Comparison of ENCODE assay signal across 28 cellular contexts in genomic region chr22:44359496-44360110, GRCh38. TPM values are rescaled to one million over a fixed set of nuclear protein-coding genes. Genes with fewer than 3 reads are reported as not detected.
DNase-seq lines count a peak whose midpoint lies in the region; ATAC-seq, FAIRE-seq and TF ChIP-seq lines count a peak whose summit lies in the region.
"Had no signal": no experiment of that assay in that cellular context is flagged by ENCODE, and none has a peak within 500 bp of the region (broad histone marks: within the 10 kb centered on the region; RNA-seq: fewer than 3 reads in every experiment).

No MANE protein-coding gene starts in this region.

- H4K20me1 ChIP-seq in HepG2 (ENCODE audit: insufficient read depth, low read length), result no peaks in the 10 kb centered on the region
- H4K20me1 ChIP-seq: BLaER1 had no signal

- H3K4me3 ChIP-seq in right lobe of liver (no peak overlapping the region), HepG2 (replicated peaks in 1 of 3; ENCODE audit: insufficient read depth in 1 of 3, low read depth in 2 of 3, low read length in 3 of 3) (no peak overlapping the region), left ventricle myocardium inferior (no peak overlapping the region), rectal smooth muscle tissue (ENCODE audit: low read length) (no peak overlapping the region)
- H3K4me3 ChIP-seq: BLaER1, body of pancreas, esophagus squamous epithelium, GM12878, skin epidermis, thyroid gland had no signal

- in situ Hi-C loops in HepG2 (cut with HindIII; ENCODE audit: extremely low pct_ligation_motif_present, low pct_unique_long_range_greater_than_20kb), result loop anchor here (10.0 kb wide), 1 partner anchor 265 kb away; no protein-coding TSS in a partner anchor

- no peaks in the 10 kb centered on the region for H3K79me2 ChIP-seq in HepG2 (ENCODE audit: insufficient read depth, low read length)

- no peaks in the 10 kb centered on the region for H3K27me3 ChIP-seq in right lobe of liver
- peaks cover 7 to 58% of the 10 kb centered on the region in 2 experiments; a peak in 4 of 5 replicates for H3K27me3 ChIP-seq in HepG2 (ENCODE audit: control insufficient read depth in 1 of 2, insufficient read depth in 2 of 2, low read length in 2 of 2)
- no peaks in the 10 kb centered on the region for H3K27me3 ChIP-seq in left ventricle myocardium inferior (ENCODE audit: low read depth)
- H3K27me3 ChIP-seq in rectal smooth muscle tissue (ENCODE audit: control insufficient read depth, insufficient read depth, low read length), result no peaks in the 10 kb centered on the region
- H3K27me3 ChIP-seq: BLaER1, body of pancreas, thyroid gland had no signal

- no peak overlapping the region for H2AFZ ChIP-seq in HepG2 (ENCODE audit: low read length)

- TF ChIP-seq POLR2A in right lobe of liver (IDR thresholded peaks at IDR 0.05) (no peak), HepG2 (IDR thresholded peaks at IDR 0.05; ENCODE audit: insufficient read depth in 1 of 2, low read depth in 2 of 2, low read length in 2 of 2) (no peak)

- 100% methylated on average over 2 of the region's 13 CpGs for WGBS in right lobe of liver (ENCODE audit: insufficient coverage, low coverage, low lambda C conversion rate, missing lambda C conversion rate)
- WGBS in HepG2 (ENCODE audit: low lambda C conversion rate), result 15% methylated on average over 9 of the region's 13 CpGs

- TF ChIP-seq EP300 in HepG2 (IDR thresholded peaks at IDR 0.05; ENCODE audit: low read depth in 2 of 2, low read length in 2 of 2) (no peak), HepG2 (CRISPR knock-in tag; IDR thresholded peaks at IDR 0.05; ENCODE audit: borderline replicate concordance) (no peak)

- TF ChIP-seq RAD21 in HepG2 (CRISPR knock-in tag; IDR thresholded peaks at IDR 0.05), result no peak

- CTCF ChIA-PET in HepG2 (lab: Yijun Ruan, JAX; ENCODE audit: low intra/inter-chr PET ratio, low total read pairs), result no interaction called here

- H3K36me3 ChIP-seq in right lobe of liver (no peaks in the 10 kb centered on the region), HepG2 (replicated peaks in 1 of 2; ENCODE audit: control insufficient read depth in 1 of 2, insufficient read depth in 2 of 2, low read length in 2 of 2) (no peaks in the 10 kb centered on the region), left ventricle myocardium inferior (no peaks in the 10 kb centered on the region), rectal smooth muscle tissue (ENCODE audit: control insufficient read depth, insufficient read depth, low read length) (no peaks in the 10 kb centered on the region)
- H3K36me3 ChIP-seq: BLaER1, esophagus squamous epithelium, thyroid gland had no signal

- POLR2A ChIA-PET in HepG2 (lab: Yijun Ruan, JAX), result no interaction called here

- intact Hi-C loops in right lobe of liver (cut with DNase I), result no loop called here
- intact Hi-C loops in HepG2 (cut with micrococcal nuclease; ENCODE audit: unreplicated experiment), result no loop called here
- intact Hi-C loops in left ventricle myocardium inferior (cut with micrococcal nuclease), result no loop called here

- H3K4me2 ChIP-seq in HepG2 (ENCODE audit: low read depth, low read length), result no peak overlapping the region

- BruUV-seq in HepG2 (replicated peaks; lab: Mats Ljungman, UMichigan), result no TSS peak

- no peak overlapping the region for H3K9ac ChIP-seq in HepG2 (ENCODE audit: insufficient read depth, low read depth, low read length)
- H3K9ac ChIP-seq in rectal smooth muscle tissue (ENCODE audit: low read length), result no peak overlapping the region
- H3K9ac ChIP-seq: BLaER1 had no signal

- H3K9me3 ChIP-seq in right lobe of liver (no peaks in the 10 kb centered on the region), HepG2 (ENCODE audit: low read length) (no peaks in the 10 kb centered on the region), left ventricle myocardium inferior (replicated peaks) (no peaks in the 10 kb centered on the region)
- H3K9me3 ChIP-seq: BLaER1, body of pancreas, esophagus squamous epithelium, thyroid gland had no signal

- H3K27ac ChIP-seq in right lobe of liver, result no peak overlapping the region
- H3K27ac ChIP-seq in HepG2 (ENCODE audit: extremely low read length, insufficient read depth, low read length), result no peak overlapping the region
- H3K27ac ChIP-seq in left ventricle myocardium inferior (replicated peaks), result peak overlapping the region; percentile 79
- peak overlapping the region; percentile 82 for H3K27ac ChIP-seq in rectal smooth muscle tissue (ENCODE audit: low read depth, low read length)
- H3K27ac ChIP-seq: BLaER1, body of pancreas had no signal

- H3K4me1 ChIP-seq in right lobe of liver (no peaks in the 10 kb centered on the region), HepG2 (ENCODE audit: insufficient read depth, low read length) (no peaks in the 10 kb centered on the region), left ventricle myocardium inferior (peaks cover 56% of the 10 kb centered on the region), rectal smooth muscle tissue (ENCODE audit: control insufficient read depth, insufficient read depth, low read length) (peaks cover 46% of the 10 kb centered on the region)
- H3K4me1 ChIP-seq: body of pancreas had no signal

- TF ChIP-seq CTCF in right lobe of liver (IDR thresholded peaks at IDR 0.05) (no peak), HepG2 (CRISPR knock-in tag; IDR thresholded peaks at IDR 0.05) (no peak), left ventricle myocardium inferior (IDR thresholded peaks at IDR 0.05; ENCODE audit: borderline replicate concordance) (no peak)

- no peak for FAIRE-seq in HepG2 (lab: Jason Lieb, UNC)
- FAIRE-seq: GM12878, HTR-8/SVneo had no signal

- DNase-seq in right lobe of liver, result peak; percentile 5 to 27 (median 20)
- DNase-seq in HepG2 (ENCODE audit: low spot score), result no peak
- DNase-seq in left ventricle myocardium inferior, result no peak
- DNase-seq in NCI-H146 (lab: John Stamatoyannopoulos, UW), result no peak
- no peak for DNase-seq in NCI-H2081 (lab: John Stamatoyannopoulos, UW)
- DNase-seq in activated CD4-positive, CD25-positive, alpha-beta regulatory T cell treated with anti-CD3 and anti-CD28 coated beads, Interleukin-2, amount 50 U/mL, for 72 hours, result no peak
- DNase-seq: activated CD4-positive, alpha-beta T cell treated with anti-CD3 and anti-CD28 coated beads, Interleukin-2, amount 50 U/mL, for 48 hours; activated effector memory CD4-positive, alpha-beta T cell treated with Interleukin-2 at 50 U/mL for 16 hours; activated naive CD8-positive, alpha-beta T cell treated with anti-CD3 and anti-CD28 coated beads, Interleukin-2, amount 50 U/mL, for 24 hours; COR-L47; DMS79 treated with DMSO at 0.1 percent for 48 hours; effector memory CD8-positive, alpha-beta T cell; esophagus squamous epithelium; HFFc6; kidney glomerular epithelial cell; mesenchymal stem cell; NCI-H1930; NCI-H2227 treated with DMSO at 0.1 percent for 48 hours; T-helper 17 cell; thyroid gland had no signal

- no peak for ATAC-seq in right lobe of liver
- no peak for ATAC-seq in HepG2
- no peak for ATAC-seq in GM21528 (IDR thresholded peaks at IDR 0.05; ENCODE audit: low FRiP score, unreplicated experiment)
- ATAC-seq: activated naive CD8-positive, alpha-beta T cell treated with anti-CD3 and anti-CD28 coated beads, Interleukin-2, amount 50 U/mL, for 24 hours; body of pancreas; effector memory CD8-positive, alpha-beta T cell; GM12878; naive thymus-derived CD8-positive, alpha-beta T cell; T-helper 17 cell had no signal

RNA-seq across cellular contexts. Expression of gene SHISAL1, which starts 46.9 kb away (rescaled TPM):
- total RNA-seq in right lobe of liver (under 1 TPM; 0.05 to 0.31 (median 0.17) TPM), HepG2 (2016; rRNA removed; fragmentation: Illumina TruSeq; extraction: Trizol) (not detected in 2 replicates), left ventricle myocardium inferior (1.3 TPM)
- total RNA-seq in HepG2 (2016; cell fraction: cytosol; rRNA removed; fragmentation: Illumina TruSeq; extraction: Trizol; ENCODE audit: low read depth), result not detected in 2 replicates
- not detected in 2 replicates for total RNA-seq in HepG2 (2016; cell fraction: insoluble cytoplasmic fraction; rRNA removed; fragmentation: Illumina TruSeq; extraction: Trizol)
- total RNA-seq in HepG2 (2016; cell fraction: membrane; rRNA removed; fragmentation: Illumina TruSeq; extraction: Trizol), result not detected in 2 replicates
- total RNA-seq in HepG2 (2016; cell fraction: nucleus; rRNA removed; fragmentation: Illumina TruSeq; extraction: Trizol), result not detected in 2 replicates
- polyA plus RNA-seq in HepG2 (2011; rRNA removed), result not detected in 2 replicates
- not detected in 2 replicates for polyA plus RNA-seq in HepG2 (2011; cell fraction: cytosol; rRNA removed)
- not detected in 2 replicates for polyA plus RNA-seq in HepG2 (2011; cell fraction: nucleus; rRNA removed)
- not detected in 2 replicates for polyA plus RNA-seq in HepG2 (2012)
- polyA plus RNA-seq in HepG2 (2016; cell fraction: cytosol; fragmentation: Illumina TruSeq; extraction: Trizol; ENCODE audit: low read depth), result not detected in 2 replicates
- not detected in 2 replicates for polyA plus RNA-seq in HepG2 (2016; cell fraction: insoluble cytoplasmic fraction; fragmentation: Illumina TruSeq; extraction: Trizol; ENCODE audit: low read depth)
- polyA plus RNA-seq in HepG2 (2016; cell fraction: membrane; fragmentation: Illumina TruSeq; extraction: Trizol; ENCODE audit: low read depth), result not detected in 2 replicates
- not detected in 2 replicates for polyA plus RNA-seq in HepG2 (2016; cell fraction: nucleus; fragmentation: Illumina TruSeq; extraction: Trizol; ENCODE audit: insufficient read depth, low read depth)
- polyA minus RNA-seq in HepG2 (2011; rRNA and poly(A)+ RNA removed; ENCODE audit: low replicate concordance), result 0.04 and 16.2 TPM in 2 replicates
- 0.09 TPM in 1 of 2 replicates, not detected in the other for polyA minus RNA-seq in HepG2 (2011; cell fraction: cytosol; rRNA and poly(A)+ RNA removed)
- not detected in 2 replicates for polyA minus RNA-seq in HepG2 (2011; cell fraction: nucleus; rRNA and poly(A)+ RNA removed)
- total RNA-seq: GM12878; HFFc6; naive thymus-derived CD8-positive, alpha-beta T cell; T-helper 17 cell had no signal
- polyA plus RNA-seq: GM12878; naive thymus-derived CD8-positive, alpha-beta T cell had no signal

Comparison
In these comparisons a context has a peak if more than half of its experiments do, and no peak if none do; other contexts are left out.
1. DNase-seq: peak in right lobe of liver (3 of 3); none in HepG2 (single experiment), left ventricle myocardium inferior (single experiment), NCI-H146 (single experiment), NCI-H2081 (0 of 2) and activated CD4-positive, CD25-positive, alpha-beta regulatory T cell treated with anti-CD3 and anti-CD28 coated beads, Interleukin-2, amount 50 U/mL, for 72 hours (single experiment).
2. H3K27ac ChIP-seq: peak in left ventricle myocardium inferior (single experiment) and rectal smooth muscle tissue (single experiment); none in right lobe of liver (0 of 3) and HepG2 (single experiment).